ENCODE assay signal across 20 cellular contexts in the genomic region with DNA sequence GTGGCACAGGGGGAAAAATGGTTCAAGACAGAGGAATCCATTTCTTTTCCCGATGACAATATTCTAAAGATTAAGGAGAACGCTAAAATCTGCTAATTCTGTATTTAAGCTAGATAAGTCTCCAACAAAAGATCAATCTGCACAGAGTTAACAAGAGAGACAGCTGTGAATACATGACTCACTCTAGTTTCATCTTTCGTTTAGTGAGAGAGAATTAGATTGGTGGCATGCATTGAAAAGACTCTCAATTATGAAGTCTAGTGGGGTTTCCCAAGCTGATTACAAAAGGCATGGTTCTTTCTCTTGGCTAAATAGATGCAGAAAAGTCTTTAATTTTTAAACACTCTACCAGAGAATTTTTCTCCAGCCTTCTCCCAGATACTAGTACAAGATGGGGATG. TPM values are rescaled to one million over a fixed set of nuclear protein-coding genes. Genes with fewer than 3 reads are reported as not detected.
DNase-seq lines count a peak whose midpoint lies in the region; ATAC-seq, FAIRE-seq and TF ChIP-seq lines count a peak whose summit lies in the region.
"Had no signal": no experiment of that assay in that cellular context is flagged by ENCODE, and none has a peak within 500 bp of the region (broad histone marks: within the 10 kb centered on the region; RNA-seq: fewer than 3 reads in every experiment).

No MANE protein-coding gene starts in this region.

- H3K27me3 Mint-ChIP-seq in activated CD4-positive, alpha-beta T cell treated with anti-CD3 and anti-CD28 coated beads, Interleukin-2, amount 10 ng/mL, durations not matched to agents 24 days and 14 days: peaks cover 4% of the 10 kb centered on the region

- TF ChIP-seq RAD21 in GM12878 (IDR thresholded peaks at IDR 0.05; ENCODE audit: insufficient read depth, low read depth, low read length): no peak

- no peak overlapping the region for H3K27ac Mint-ChIP-seq in activated CD4-positive, alpha-beta T cell treated with anti-CD3 and anti-CD28 coated beads, Interleukin-2, amount 10 ng/mL, durations not matched to agents 24 days and 14 days
- H3K27ac Mint-ChIP-seq: HFFc6, nephron had no signal

- H3K79me2 ChIP-seq in GM12878 (ENCODE audit: control insufficient read depth, insufficient read depth, low read length): no peaks in the 10 kb centered on the region

- H3K9me3 ChIP-seq in GM12878 (replicated peaks; ENCODE audit: control insufficient read depth, insufficient read depth, low read length) (no peaks in the 10 kb centered on the region), psoas muscle (no peaks in the 10 kb centered on the region)
- H3K9me3 ChIP-seq: heart right ventricle, right lobe of liver had no signal

- SMC1A ChIA-PET in GM12878 (lab: Charles Lee; ENCODE audit: uncharacterized antibody, unreplicated experiment): interaction anchor here (1.0 to 1.7 kb wide), 3 partner anchors 9 to 138 kb away, joined by 3 to 6 read pairs (median 3); no protein-coding TSS in a partner anchor

- no peak overlapping the region for H3K4me3 ChIP-seq in GM12878
- no peak overlapping the region for H3K4me3 ChIP-seq in psoas muscle
- H3K4me3 ChIP-seq: heart right ventricle, right lobe of liver had no signal

- H3K9ac ChIP-seq in GM12878 (ENCODE audit: control insufficient read depth, insufficient read depth, low read length): no peak overlapping the region

- TF ChIP-seq EP300 in GM12878 (IDR thresholded peaks at IDR 0.05; ENCODE audit: borderline replicate concordance in 1 of 2, control insufficient read depth in 1 of 2, low read depth in 2 of 2, low read length in 2 of 2): no peak

- ATAC-seq in GM19023 (IDR thresholded peaks at IDR 0.05; ENCODE audit: unreplicated experiment) (peak; percentile 63), HG02973 (IDR thresholded peaks at IDR 0.05; ENCODE audit: unreplicated experiment) (peak; percentile 59), GM12878 (peak; percentile 94), psoas muscle (no peak)
- ATAC-seq: heart right ventricle, Panc1, right lobe of liver had no signal

- no peaks in the 10 kb centered on the region for H3K36me3 ChIP-seq in GM12878 (ENCODE audit: control insufficient read depth in 2 of 2, insufficient read depth in 2 of 2, low read length in 1 of 2)
- H3K36me3 ChIP-seq in psoas muscle (ENCODE audit: insufficient read depth in 1 of 2, low read depth in 1 of 2): no peaks in the 10 kb centered on the region
- H3K36me3 ChIP-seq: heart right ventricle, right lobe of liver had no signal

- intact Hi-C loops in GM12878 (cut with micrococcal nuclease; ENCODE audit: unreplicated experiment): no loop called here
- intact Hi-C loops in psoas muscle (cut with DNase I): no loop called here
- intact Hi-C loops in activated CD4-positive, alpha-beta T cell treated with anti-CD3 and anti-CD28 coated beads, Interleukin-2, amount 10 ng/mL, durations not matched to agents 24 days and 14 days (cut with micrococcal nuclease): no loop called here

- BruUV-seq in GM12878 (replicated peaks; lab: Mats Ljungman, UMichigan): no TSS peak

- FAIRE-seq in GM12878 (lab: Jason Lieb, UNC): no peak
- FAIRE-seq: endothelial cell of umbilical vein, G401.6 had no signal

- TF ChIP-seq CTCF in GM10266 (IDR thresholded peaks at IDR 0.05; ENCODE audit: control insufficient read depth, insufficient read depth, low read depth, missing control alignments) (no peak), GM12878 (IDR thresholded peaks at IDR 0.05 in 2 of 3, conservative IDR thresholded peaks at IDR 0.05 in 1 of 3; ENCODE audit: control insufficient read depth in 2 of 3, extremely low read depth in 1 of 3, insufficient read depth in 1 of 3, low read depth in 3 of 3, low read length in 3 of 3) (no peak), psoas muscle (IDR thresholded peaks at IDR 0.05) (no peak)

- no peaks in the 10 kb centered on the region for H3K36me3 Mint-ChIP-seq in activated CD4-positive, alpha-beta T cell treated with anti-CD3 and anti-CD28 coated beads, Interleukin-2, amount 10 ng/mL, durations not matched to agents 24 days and 14 days (ENCODE audit: low read depth)

- RAD21 ChIA-PET in GM12878 (lab: Charles Lee; ENCODE audit: unreplicated experiment): no interaction called here

- POLR2A ChIA-PET in GM12878 (lab: Charles Lee): no interaction called here

- H3K4me1 ChIP-seq in GM12878 (ENCODE audit: control insufficient read depth, insufficient read depth, low read length): no peaks in the 10 kb centered on the region; the same call in 1 of the 2 replicates
- no peaks in the 10 kb centered on the region for H3K4me1 ChIP-seq in psoas muscle
- H3K4me1 ChIP-seq: heart right ventricle, right lobe of liver had no signal

- H3K4me2 ChIP-seq in GM12878 (ENCODE audit: control insufficient read depth, insufficient read depth): no peak overlapping the region

- in situ Hi-C loops in GM12878 (cut with MboI): no loop called here

- no peaks in the 10 kb centered on the region for H4K20me1 ChIP-seq in GM12878 (ENCODE audit: control insufficient read depth, insufficient read depth)

- no peak overlapping the region for H3K4me3 Mint-ChIP-seq in activated CD4-positive, alpha-beta T cell treated with anti-CD3 and anti-CD28 coated beads, Interleukin-2, amount 10 ng/mL, durations not matched to agents 24 days and 14 days
- H3K4me3 Mint-ChIP-seq: HFFc6, nephron had no signal

- H3K4me1 Mint-ChIP-seq in activated CD4-positive, alpha-beta T cell treated with anti-CD3 and anti-CD28 coated beads, Interleukin-2, amount 10 ng/mL, durations not matched to agents 24 days and 14 days: no peaks in the 10 kb centered on the region

- H3K9me3 Mint-ChIP-seq in activated CD4-positive, alpha-beta T cell treated with anti-CD3 and anti-CD28 coated beads, Interleukin-2, amount 10 ng/mL, durations not matched to agents 24 days and 14 days: no peaks in the 10 kb centered on the region
- H3K9me3 Mint-ChIP-seq: HFFc6, nephron had no signal

- no peak overlapping the region for H2AFZ ChIP-seq in GM12878 (ENCODE audit: control insufficient read depth, low read depth, low read length)

- CTCF ChIA-PET in GM12878 (lab: Yijun Ruan, JAX): interaction anchor here (1.5 kb wide), 1 partner anchor 26 kb away, joined by 3 read pairs; no protein-coding TSS in a partner anchor

- DNase-seq in GM10266 (ENCODE audit: extremely low spot score) (peak; percentile 55), GM12878 (ENCODE audit: low read depth, low spot score) (no peak), occipital lobe (lab: John Stamatoyannopoulos, UW) (no peak), psoas muscle (no peak), NCI-H1436 treated with DMSO at 0.1 percent for 48 hours (lab: John Stamatoyannopoulos, UW) (no peak)
- DNase-seq in activated CD4-positive, alpha-beta T cell treated with anti-CD3 and anti-CD28 coated beads, Interleukin-2, amount 10 ng/mL, durations not matched to agents 24 days and 14 days: no peak
- DNase-seq: heart right ventricle, HFFc6, NCI-H226, right lobe of liver had no signal

- H3K27me3 ChIP-seq in GM12878 (replicated peaks in 1 of 2; ENCODE audit: control insufficient read depth in 2 of 2, insufficient read depth in 2 of 2, low read length in 1 of 2) (peaks cover 2 to 6% of the 10 kb centered on the region in 2 experiments; a peak in 2 of 4 replicates), psoas muscle (ENCODE audit: insufficient read depth in 3 of 3, low read length in 2 of 3) (peaks cover 0 to 11% (median 2%) of the 10 kb centered on the region in 3 donors)
- H3K27me3 ChIP-seq: right lobe of liver had no signal

- 37% methylated on average over 3 of the region's 3 CpGs for WGBS in GM12878 (ENCODE audit: insufficient coverage, insufficient replicate concordance, low lambda C conversion rate, missing lambda C conversion rate)
- 24 to 48% (median 30%) methylated on average over 3 of the region's 3 CpGs for WGBS in psoas muscle, 3 donors

- no peak for TF ChIP-seq POLR2A in GM12878 (IDR thresholded peaks at IDR 0.05; ENCODE audit: low read depth, low read length)

- H3K27ac ChIP-seq in GM12878 (ENCODE audit: control insufficient read depth, insufficient read depth): no peak overlapping the region
- no peak overlapping the region for H3K27ac ChIP-seq in psoas muscle
- H3K27ac ChIP-seq: heart right ventricle, HL-60, right lobe of liver had no signal

TF ChIP-seq in GM12878, 131 proteins besides CTCF, POLR2A, EP300 and RAD21 (continues in another document):
- no peak for TF ChIP-seq YY1 (IDR thresholded peaks at IDR 0.05; ENCODE audit: low read depth, low read length)
- TF ChIP-seq MTA2 (IDR thresholded peaks at IDR 0.05; ENCODE audit: low read depth): peak; percentile 38; the same call in 1 of the 2 replicates
- TF ChIP-seq, protein P1, sequence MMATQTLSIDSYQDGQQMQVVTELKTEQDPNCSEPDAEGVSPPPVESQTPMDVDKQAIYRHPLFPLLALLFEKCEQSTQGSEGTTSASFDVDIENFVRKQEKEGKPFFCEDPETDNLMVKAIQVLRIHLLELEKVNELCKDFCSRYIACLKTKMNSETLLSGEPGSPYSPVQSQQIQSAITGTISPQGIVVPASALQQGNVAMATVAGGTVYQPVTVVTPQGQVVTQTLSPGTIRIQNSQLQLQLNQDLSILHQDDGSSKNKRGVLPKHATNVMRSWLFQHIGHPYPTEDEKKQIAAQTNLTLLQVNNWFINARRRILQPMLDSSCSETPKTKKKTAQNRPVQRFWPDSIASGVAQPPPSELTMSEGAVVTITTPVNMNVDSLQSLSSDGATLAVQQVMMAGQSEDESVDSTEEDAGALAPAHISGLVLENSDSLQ (IDR thresholded peaks at IDR 0.05): peak; percentile 40
- peak; percentile 35; the same call in 1 of the 2 replicates for TF ChIP-seq JUNB (IDR thresholded peaks at IDR 0.05)
- TF ChIP-seq ATF7 (IDR thresholded peaks at IDR 0.05; ENCODE audit: low read depth): 0 out of 2 replicates have a peak, but pooled peaks have one; percentile 26

RNA-seq across cellular contexts. Expression of a gene that starts 34.4 kb away (rescaled TPM):
- not detected in 2 replicates for total RNA-seq in GM12878 (2013; cell fraction: nucleolus; rRNA removed)
- total RNA-seq in GM12878 (2014; rRNA removed) (not detected in 2 replicates), GM12878 (2014; rRNA removed; fragmentation: Illumina TruSeq; extraction: Trizol) (not detected in 2 replicates), GM12878 (2021) (not detected in 2 replicates), occipital lobe (0.16 TPM), psoas muscle (not detected)
- polyA plus RNA-seq in GM12878 (2011; ENCODE audit: low read depth): not detected
- polyA plus RNA-seq in GM12878 (2011; rRNA removed) (not detected in 2 replicates), GM12878 (2014; fragmentation: Illumina TruSeq; extraction: Trizol) (not detected in 2 replicates), GM12878 (2014; fragmentation: Nextera tagmentation; extraction: Ambion mirVana) (not detected), GM12878 (2014; rRNA removed) (not detected in 2 replicates), GM12878 (2016; fragmentation: Nextera tagmentation; extraction: Ambion mirVana) (not detected), psoas muscle (under 1 TPM in 1 of 3 donors, not detected in 2; 0.03 TPM)
- polyA plus RNA-seq in GM12878 (2011; cell fraction: cytosol; rRNA removed): not detected in 2 replicates
- not detected in 2 replicates for polyA plus RNA-seq in GM12878 (2011; cell fraction: nucleus; rRNA removed)
- polyA plus RNA-seq in GM12878 (2012): not detected in 2 replicates
- not detected in 2 replicates for polyA minus RNA-seq in GM12878 (2011; rRNA and poly(A)+ RNA removed)
- not detected in 2 replicates for polyA minus RNA-seq in GM12878 (2011; cell fraction: cytosol; rRNA and poly(A)+ RNA removed)
- not detected in 2 replicates for polyA minus RNA-seq in GM12878 (2011; cell fraction: nucleus; rRNA and poly(A)+ RNA removed)
- not detected in 2 replicates for total RNA-seq in activated CD4-positive, alpha-beta T cell treated with anti-CD3 and anti-CD28 coated beads, Interleukin-2, amount 10 ng/mL, durations not matched to agents 24 days and 14 days
- total RNA-seq: endothelial cell of umbilical vein; HFFc6; MCF 10A; right lobe of liver; T-helper 1 cell treated with Interleukin-12 subunit alpha and Interleukin-12 subunit beta and Interleukin-4 antibody, amounts not matched to agents 30 ng/mL and 1 ng/mL, for 36 hours had no signal
- polyA plus RNA-seq: BJ, endothelial cell of umbilical vein, heart right ventricle had no signal

Comparison
In these comparisons a context has a peak if more than half of its experiments do, and no peak if none do; other contexts are left out.
1. ATAC-seq: peak in GM19023 (single experiment), HG02973 (single experiment) and GM12878 (single experiment); none in psoas muscle (0 of 4).